Comparison of ENCODE assay signal across 10 cellular contexts in the genomic region with DNA sequence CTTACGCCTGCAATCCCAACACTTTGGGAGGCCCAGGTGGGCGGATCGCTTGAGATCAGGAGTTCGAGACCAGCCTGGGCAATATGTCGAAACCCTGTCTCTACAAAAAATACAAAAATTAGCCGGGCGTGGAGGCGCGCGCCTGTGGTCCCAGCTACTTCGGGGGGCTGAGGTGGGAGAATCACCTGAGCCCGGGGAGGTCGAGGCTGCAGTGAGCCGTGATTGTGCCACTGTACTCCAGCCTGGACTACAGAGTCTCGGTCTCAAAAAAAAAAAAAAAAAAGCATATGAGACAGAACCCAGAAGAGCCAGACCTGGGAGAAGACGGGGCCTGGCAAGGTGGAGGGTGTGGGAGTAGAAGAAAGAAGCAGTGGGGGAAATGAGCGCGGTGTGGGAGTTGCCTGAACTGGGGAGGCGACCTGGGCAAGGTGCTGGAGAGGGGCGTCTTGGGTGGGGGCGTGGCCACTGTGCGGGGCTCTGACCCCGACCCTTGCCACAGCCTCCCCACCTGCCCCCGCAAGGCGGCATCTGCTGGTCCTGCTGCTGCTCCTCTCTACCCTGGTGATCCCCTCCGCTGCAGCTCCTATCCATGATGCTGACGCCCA. TPM values are rescaled to one million over a fixed set of nuclear protein-coding genes. Genes with fewer than 3 reads are reported as not detected.
A peak's percentile ranks its signal among the peaks of the same experiment; 100 is the strongest.
DNase-seq lines count a peak whose midpoint lies in the region; ATAC-seq and TF ChIP-seq lines count a peak whose summit lies in the region.
"Had no signal": no experiment of that assay in that cellular context is flagged by ENCODE, and none has a peak within 500 bp of the region (broad histone marks: within the 10 kb centered on the region; RNA-seq: fewer than 3 reads in every experiment).

No MANE protein-coding gene starts in this region.

- peaks cover 12% of the 10 kb centered on the region for H3K4me1 Mint-ChIP-seq in Calu3 (ENCODE audit: low read depth, unreplicated experiment)

- WGBS in esophagus squamous epithelium, 2 donors = 77 to 79% methylated on average over 17 to 21 of the region's 27 CpGs

- no peaks in the 10 kb centered on the region for H3K36me3 ChIP-seq in MG63
- peaks cover 0 to 5% (median 0%) of the 10 kb centered on the region in 3 donors for H3K36me3 ChIP-seq in esophagus squamous epithelium
- no peaks in the 10 kb centered on the region for H3K36me3 ChIP-seq in neural cell (ENCODE audit: insufficient read depth, low read length)

- no peak for ATAC-seq in GM21367 (IDR thresholded peaks at IDR 0.05; ENCODE audit: unreplicated experiment)

- no peak for TF ChIP-seq CTCF in 22Rv1 (IDR thresholded peaks at IDR 0.05)
- TF ChIP-seq CTCF in esophagus squamous epithelium (IDR thresholded peaks at IDR 0.05) = no peak
- no peak for TF ChIP-seq CTCF in neural cell (IDR thresholded peaks at IDR 0.05; ENCODE audit: poor library complexity, severe bottlenecking)
- no peak for TF ChIP-seq CTCF in Calu3 (IDR thresholded peaks at IDR 0.05; ENCODE audit: unreplicated experiment)

- peaks cover 30% of the 10 kb centered on the region for H3K79me2 ChIP-seq in neural cell (replicated peaks; ENCODE audit: insufficient read depth, low read length)

- peak overlapping the region; percentile 31 for H3K4me3 ChIP-seq in MG63
- H3K4me3 ChIP-seq in esophagus squamous epithelium = peak overlapping the region in 3 of 4 donors; percentile 69 to 81 (median 70)
- H3K4me3 ChIP-seq in neural cell (ENCODE audit: low read length) = peak overlapping the region; percentile 56

- no peak overlapping the region for H3K4me2 ChIP-seq in neural cell (ENCODE audit: low read length)

- DNase-seq in MG63 (no peak), esophagus squamous epithelium (lab: John Stamatoyannopoulos, UW) (no peak), Calu3 (no peak), NCI-H128 (lab: John Stamatoyannopoulos, UW; ENCODE audit: unreplicated experiment) (no peak)
- no peak for DNase-seq in stimulated activated naive CD4-positive, alpha-beta T cell (lab: John Stamatoyannopoulos, UW)

- no peaks in the 10 kb centered on the region for H3K27me3 ChIP-seq in MG63
- peaks cover 0 to 26% (median 0%) of the 10 kb centered on the region in 4 donors for H3K27me3 ChIP-seq in esophagus squamous epithelium
- H3K27me3 ChIP-seq in neural cell (ENCODE audit: insufficient read depth, low read depth, low read length) = peaks cover 23% of the 10 kb centered on the region

- peaks cover 10 to 44% (median 15%) of the 10 kb centered on the region in 3 donors for H3K4me1 ChIP-seq in esophagus squamous epithelium

- H3K9me3 Mint-ChIP-seq in Calu3 (ENCODE audit: low read depth, unreplicated experiment) = peaks cover 3% of the 10 kb centered on the region

- H3F3A ChIP-seq in neural cell (ENCODE audit: insufficient read depth, low read length, poor library complexity, severe bottlenecking) = no peaks in the 10 kb centered on the region

- no peak overlapping the region for H3K9ac ChIP-seq in neural cell (ENCODE audit: low read length)

- intact Hi-C loops in esophagus squamous epithelium (cut with DNase I) (no loop called here), Calu3 (cut with micrococcal nuclease; ENCODE audit: unreplicated experiment) (no loop called here)

- CTCF ChIA-PET in Calu3 (lab: Charles Lee) = interaction anchor here (0.7 kb wide), 1 partner anchor 12 kb away, joined by 4 read pairs; no protein-coding TSS in a partner anchor

- no TSS peak for BruUV-seq in Calu3 (replicated peaks; lab: Mats Ljungman, UMichigan)

- no peak for TF ChIP-seq RAD21 in neural cell (conservative IDR thresholded peaks at IDR 0.05)

- no peak overlapping the region for H3K27ac Mint-ChIP-seq in Calu3 (ENCODE audit: unreplicated experiment)
- H3K27ac Mint-ChIP-seq: activated naive CD4-positive, alpha-beta T cell treated with anti-CD3 and anti-CD28 coated beads, Interleukin-2, amount 50 U/mL, for 72 hours had no signal

- H2AFZ ChIP-seq in neural cell (ENCODE audit: low read depth, low read length) = no peak overlapping the region

- no peak for TF ChIP-seq POLR2A in esophagus squamous epithelium (IDR thresholded peaks at IDR 0.05)

- H3K27ac ChIP-seq in 22Rv1 = peak overlapping the region; percentile 88
- peak overlapping the region; percentile 72 to 94 (median 92) for H3K27ac ChIP-seq in esophagus squamous epithelium
- H3K27ac ChIP-seq in neural cell (ENCODE audit: low read length) = no peak overlapping the region

- H3K4me3 Mint-ChIP-seq in Calu3 (ENCODE audit: low read depth, unreplicated experiment) = no peak overlapping the region

- H3K9me3 ChIP-seq in MG63 (peaks cover 8% of the 10 kb centered on the region), esophagus squamous epithelium (peaks cover 0 to 14% (median 7%) of the 10 kb centered on the region in 3 donors), neural cell (ENCODE audit: low read length) (no peaks in the 10 kb centered on the region)

- TF ChIP-seq EP300 in neural cell (conservative IDR thresholded peaks at IDR 0.05; ENCODE audit: poor library complexity, severe bottlenecking) = no peak

- H3K27me3 Mint-ChIP-seq in Calu3 (ENCODE audit: unreplicated experiment) = peaks cover 3% of the 10 kb centered on the region

- H3K9me2 ChIP-seq in neural cell (ENCODE audit: insufficient read depth, low read length) = no peaks in the 10 kb centered on the region

- H3K36me3 Mint-ChIP-seq in Calu3 (ENCODE audit: insufficient read depth, unreplicated experiment) = no peaks in the 10 kb centered on the region

- H4K20me1 ChIP-seq in neural cell (ENCODE audit: insufficient read depth) = no peaks in the 10 kb centered on the region

TF ChIP-seq in neural cell, 6 proteins besides CTCF, POLR2A, EP300 and RAD21:
- TF ChIP-seq, protein P1, sequence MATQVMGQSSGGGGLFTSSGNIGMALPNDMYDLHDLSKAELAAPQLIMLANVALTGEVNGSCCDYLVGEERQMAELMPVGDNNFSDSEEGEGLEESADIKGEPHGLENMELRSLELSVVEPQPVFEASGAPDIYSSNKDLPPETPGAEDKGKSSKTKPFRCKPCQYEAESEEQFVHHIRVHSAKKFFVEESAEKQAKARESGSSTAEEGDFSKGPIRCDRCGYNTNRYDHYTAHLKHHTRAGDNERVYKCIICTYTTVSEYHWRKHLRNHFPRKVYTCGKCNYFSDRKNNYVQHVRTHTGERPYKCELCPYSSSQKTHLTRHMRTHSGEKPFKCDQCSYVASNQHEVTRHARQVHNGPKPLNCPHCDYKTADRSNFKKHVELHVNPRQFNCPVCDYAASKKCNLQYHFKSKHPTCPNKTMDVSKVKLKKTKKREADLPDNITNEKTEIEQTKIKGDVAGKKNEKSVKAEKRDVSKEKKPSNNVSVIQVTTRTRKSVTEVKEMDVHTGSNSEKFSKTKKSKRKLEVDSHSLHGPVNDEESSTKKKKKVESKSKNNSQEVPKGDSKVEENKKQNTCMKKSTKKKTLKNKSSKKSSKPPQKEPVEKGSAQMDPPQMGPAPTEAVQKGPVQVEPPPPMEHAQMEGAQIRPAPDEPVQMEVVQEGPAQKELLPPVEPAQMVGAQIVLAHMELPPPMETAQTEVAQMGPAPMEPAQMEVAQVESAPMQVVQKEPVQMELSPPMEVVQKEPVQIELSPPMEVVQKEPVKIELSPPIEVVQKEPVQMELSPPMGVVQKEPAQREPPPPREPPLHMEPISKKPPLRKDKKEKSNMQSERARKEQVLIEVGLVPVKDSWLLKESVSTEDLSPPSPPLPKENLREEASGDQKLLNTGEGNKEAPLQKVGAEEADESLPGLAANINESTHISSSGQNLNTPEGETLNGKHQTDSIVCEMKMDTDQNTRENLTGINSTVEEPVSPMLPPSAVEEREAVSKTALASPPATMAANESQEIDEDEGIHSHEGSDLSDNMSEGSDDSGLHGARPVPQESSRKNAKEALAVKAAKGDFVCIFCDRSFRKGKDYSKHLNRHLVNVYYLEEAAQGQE (IDR thresholded peaks at IDR 0.05; ENCODE audit: borderline replicate concordance) = no peak
- no peak for TF ChIP-seq POLR2AphosphoS5 (IDR thresholded peaks at IDR 0.05)
- TF ChIP-seq EZH2 (IDR thresholded peaks at IDR 0.05; ENCODE audit: borderline replicate concordance, insufficient read depth, low read length, poor library complexity, severe bottlenecking) = no peak
- no peak for TF ChIP-seq SMC3 (conservative IDR thresholded peaks at IDR 0.05; ENCODE audit: poor library complexity)
- TF ChIP-seq MXI1 (conservative IDR thresholded peaks at IDR 0.05; ENCODE audit: poor library complexity, severe bottlenecking) = no peak
TF ChIP-seq in neural cell: peak in this region for 0.

RNA-seq across cellular contexts. Expression of gene DKKL1, which starts 0.5 kb away (rescaled TPM):
- total RNA-seq in MG63 (2014; rRNA removed; shearing (Covaris generic); ENCODE audit: low replicate concordance) = not detected in 2 replicates
- total RNA-seq in esophagus squamous epithelium = not detected
- polyA plus RNA-seq in neural cell = 2.8 TPM in 1 of 2 replicates, not detected in the other
- not detected in 2 replicates for polyA minus RNA-seq in neural cell
- total RNA-seq in Calu3 (2022) = not detected in 2 replicates
- total RNA-seq: activated naive CD4-positive, alpha-beta T cell treated with anti-CD3 and anti-CD28 coated beads, Interleukin-2, amount 50 U/mL, for 72 hours; omental fat pad had no signal

RNA-seq across cellular contexts. Expression of gene TEAD2, which starts 2.0 kb away (rescaled TPM):
- 13.5 and 14.6 TPM in 2 replicates for total RNA-seq in MG63 (2014; rRNA removed; shearing (Covaris generic); ENCODE audit: low replicate concordance)
- total RNA-seq in esophagus squamous epithelium (10 to 100 TPM in 2 of 4 donors, 1 to 10 TPM in 2; 3.8 to 12.4 (median 8.2) TPM), Calu3 (2022) (2.4 TPM in 2 replicates)
- 1.0 and 1.3 TPM in 2 replicates for polyA plus RNA-seq in neural cell
- polyA minus RNA-seq in neural cell = 2.4 and 2.5 TPM in 2 replicates

RNA-seq across cellular contexts. Expression of gene KASH5, which starts 23.9 kb away (rescaled TPM):
- total RNA-seq in MG63 (2014; rRNA removed; shearing (Covaris generic); ENCODE audit: low replicate concordance) = not detected in 2 replicates
- total RNA-seq in esophagus squamous epithelium (not detected), Calu3 (2022) (not detected in 2 replicates)
- 0.11 TPM in 1 of 2 replicates, not detected in the other for polyA plus RNA-seq in neural cell
- polyA minus RNA-seq in neural cell = not detected in 2 replicates

RNA-seq across cellular contexts. Expression of gene CD37, which starts 29.0 kb away (rescaled TPM):
- total RNA-seq in MG63 (2014; rRNA removed; shearing (Covaris generic); ENCODE audit: low replicate concordance) = not detected in 2 replicates
- total RNA-seq in esophagus squamous epithelium (10 to 100 TPM in 1 of 4 donors, 1 to 10 TPM in 3; 3.1 to 21.4 (median 5.3) TPM), Calu3 (2022) (not detected in 2 replicates)
- polyA plus RNA-seq in neural cell = not detected in 2 replicates
- not detected in 2 replicates for polyA minus RNA-seq in neural cell

RNA-seq across cellular contexts. Expression of gene SLC6A16, which starts 39.2 kb away (rescaled TPM):
- not detected in 2 replicates for total RNA-seq in MG63 (2014; rRNA removed; shearing (Covaris generic); ENCODE audit: low replicate concordance)
- total RNA-seq in esophagus squamous epithelium (1 to 10 TPM in 1 of 4 donors, under 1 TPM in 2, not detected in 1; 0.13 to 1.5 (median 0.56) TPM), Calu3 (2022) (not detected in 2 replicates)
- not detected in 2 replicates for polyA plus RNA-seq in neural cell
- polyA minus RNA-seq in neural cell = not detected in 2 replicates
